In genomic region chr10:24207781-24208611, GRCh38 we compare ENCODE assay signal across 1 cellular context.
TF ChIP-seq lines count a peak whose summit lies in the region.

No MANE protein-coding gene starts in this region.

TF ChIP-seq in HepG2, 621 proteins besides CTCF, POLR2A, EP300 and RAD21 (continued from another document and continues in another):
- TF ChIP-seq GMEB1 (CRISPR knock-in tag; IDR thresholded peaks at IDR 0.05; ENCODE audit: borderline replicate concordance) = no peak
- no peak for TF ChIP-seq SP5 (CRISPR knock-in tag; IDR thresholded peaks at IDR 0.05; ENCODE audit: borderline replicate concordance, low read depth)
- TF ChIP-seq NCOA5 (CRISPR knock-in tag; IDR thresholded peaks at IDR 0.05) = no peak
- peak; percentile 39 for TF ChIP-seq ARID5B (CRISPR knock-in tag; IDR thresholded peaks at IDR 0.05)
- no peak for TF ChIP-seq TBL1XR1 (IDR thresholded peaks at IDR 0.05; ENCODE audit: borderline replicate concordance, low read length, partially characterized antibody)
- no peak for TF ChIP-seq REST (IDR thresholded peaks at IDR 0.05; ENCODE audit: borderline replicate concordance in 1 of 2, low read depth in 1 of 2, low read length in 2 of 2)
- TF ChIP-seq SRSF9 (IDR thresholded peaks at IDR 0.05; ENCODE audit: borderline replicate concordance, insufficient read depth, low read depth, low read length, poor library complexity, severe bottlenecking) = no peak
- TF ChIP-seq ZNF543 (CRISPR knock-in tag; IDR thresholded peaks at IDR 0.05) = 0 out of 2 replicates have a peak, but pooled peaks have one; percentile 26
- no peak for TF ChIP-seq ZFP90 (CRISPR knock-in tag; IDR thresholded peaks at IDR 0.05; ENCODE audit: borderline replicate concordance)
- TF ChIP-seq MATR3 (CRISPR knock-in tag; IDR thresholded peaks at IDR 0.05) = no peak
- no peak for TF ChIP-seq NR0B2 (CRISPR knock-in tag; IDR thresholded peaks at IDR 0.05)
- no peak for TF ChIP-seq ZFP62 (CRISPR knock-in tag; IDR thresholded peaks at IDR 0.05)
- TF ChIP-seq JUNB (CRISPR knock-in tag; IDR thresholded peaks at IDR 0.05; ENCODE audit: borderline replicate concordance) = no peak; the same call in 1 of the 2 replicates
- no peak; the same call in 1 of the 2 replicates for TF ChIP-seq SALL1 (CRISPR knock-in tag; IDR thresholded peaks at IDR 0.05)
- TF ChIP-seq CEBPZ (IDR thresholded peaks at IDR 0.05; ENCODE audit: low read length) = no peak
- no peak for TF ChIP-seq ZNF839 (CRISPR knock-in tag; IDR thresholded peaks at IDR 0.05; ENCODE audit: borderline replicate concordance)
- TF ChIP-seq TRIM22 (IDR thresholded peaks at IDR 0.05) = no peak
- no peak for TF ChIP-seq ARID4A (CRISPR knock-in tag; IDR thresholded peaks at IDR 0.05; ENCODE audit: borderline replicate concordance)
- TF ChIP-seq SIX1 (CRISPR knock-in tag; IDR thresholded peaks at IDR 0.05; ENCODE audit: borderline replicate concordance) = no peak
- TF ChIP-seq FOXK2 (IDR thresholded peaks at IDR 0.05) = no peak
- TF ChIP-seq SOX6 (IDR thresholded peaks at IDR 0.05) = no peak
- TF ChIP-seq SOX6 (CRISPR knock-in tag; IDR thresholded peaks at IDR 0.05) = peak; percentile 89
- TF ChIP-seq SKIL (CRISPR knock-in tag; IDR thresholded peaks at IDR 0.05; ENCODE audit: borderline replicate concordance) = no peak
- no peak for TF ChIP-seq ZFP36L2 (CRISPR knock-in tag; IDR thresholded peaks at IDR 0.05)
- no peak for TF ChIP-seq ZFP41 (CRISPR knock-in tag; IDR thresholded peaks at IDR 0.05; ENCODE audit: borderline replicate concordance)
- no peak for TF ChIP-seq ZNF10 (CRISPR knock-in tag; IDR thresholded peaks at IDR 0.05; ENCODE audit: borderline replicate concordance, low read depth)
- TF ChIP-seq ZNF253 (CRISPR knock-in tag; IDR thresholded peaks at IDR 0.05; ENCODE audit: borderline replicate concordance) = no peak
